In the genomic region with DNA sequence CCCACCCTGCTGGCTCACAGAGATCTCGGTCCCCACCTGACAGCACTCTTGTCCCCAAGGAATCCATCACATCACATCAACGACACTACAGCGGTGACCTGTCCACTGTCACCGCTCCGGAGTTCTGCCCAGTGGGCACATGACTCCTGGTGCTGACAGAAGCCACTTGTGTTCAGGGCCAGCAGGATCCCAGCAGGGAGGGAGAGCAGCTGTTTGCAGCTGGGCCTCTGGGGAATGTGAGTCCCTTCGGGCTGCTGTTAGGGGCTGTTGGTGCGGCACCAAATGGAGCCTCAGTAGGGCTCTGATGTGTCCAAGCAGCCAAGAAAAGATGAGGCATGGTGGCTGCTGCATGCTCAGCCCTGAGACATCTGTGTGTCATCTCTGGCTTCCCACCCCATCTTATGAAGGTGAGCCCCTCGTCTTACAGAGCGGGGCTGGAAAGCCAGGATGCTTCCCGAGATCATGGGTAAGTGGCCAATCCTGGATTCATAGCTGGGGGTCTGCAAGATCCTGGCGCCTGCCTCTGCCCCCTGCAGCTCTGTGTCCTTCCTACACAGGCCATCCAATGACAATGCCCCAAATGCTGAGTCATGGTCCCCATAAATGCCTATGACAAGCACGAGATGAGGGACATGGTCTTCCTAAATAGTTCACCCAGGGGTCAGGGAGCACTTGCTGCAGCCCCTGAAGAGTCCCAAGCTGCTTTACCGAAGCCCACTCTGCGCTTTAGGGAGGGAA, we compare ENCODE assay signal across 1 cellular context.
TF ChIP-seq lines count a peak whose summit lies in the region.

No MANE protein-coding gene starts in this region.

TF ChIP-seq in WTC11, 78 proteins besides CTCF, POLR2A, EP300 and RAD21 (continued from another document):
- TF ChIP-seq, protein P1, sequence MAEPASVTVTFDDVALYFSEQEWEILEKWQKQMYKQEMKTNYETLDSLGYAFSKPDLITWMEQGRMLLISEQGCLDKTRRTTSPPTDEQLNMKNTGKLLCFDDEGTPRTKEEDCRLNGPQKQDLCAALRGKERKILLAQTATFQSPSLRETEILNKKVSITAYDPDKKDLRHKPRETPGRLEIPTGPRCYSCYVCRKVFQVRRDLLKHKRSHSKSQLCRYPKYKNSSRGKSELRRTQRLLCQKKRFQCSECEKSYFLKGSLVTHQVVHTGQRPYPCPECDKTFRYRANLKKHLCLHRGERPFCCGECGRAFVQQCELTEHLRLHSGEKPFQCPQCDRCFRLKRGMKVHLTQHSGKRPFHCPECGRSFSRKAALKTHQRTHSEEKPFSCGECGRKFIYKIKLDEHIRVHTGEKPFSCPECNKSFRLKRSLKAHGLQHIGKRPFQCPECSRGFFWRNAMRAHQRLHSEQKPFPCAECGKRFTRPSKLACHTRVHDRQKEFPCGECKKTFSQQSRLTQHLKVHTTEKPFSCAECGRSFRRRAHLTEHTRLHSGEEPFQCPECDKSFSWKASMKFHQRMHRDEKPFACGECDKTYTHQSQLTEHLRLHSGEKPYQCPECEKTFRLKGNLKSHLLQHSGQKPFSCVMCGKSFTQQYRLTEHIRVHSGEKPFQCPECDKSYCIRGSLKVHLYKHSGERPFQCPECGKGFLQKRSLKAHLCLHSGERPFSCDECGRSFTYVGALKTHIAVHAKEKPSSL (CRISPR knock-in tag; conservative IDR thresholded peaks at IDR 0.05) = no peak
- TF ChIP-seq CREB1 (CRISPR knock-in tag; IDR thresholded peaks at IDR 0.05) (no peak), SP1 (CRISPR knock-in tag; conservative IDR thresholded peaks at IDR 0.05) (no peak), NR3C1 (CRISPR knock-in tag; conservative IDR thresholded peaks at IDR 0.05; ENCODE audit: low read depth) (no peak), ZNF219 (CRISPR knock-in tag; IDR thresholded peaks at IDR 0.05; ENCODE audit: borderline replicate concordance) (no peak), TEAD4 (CRISPR knock-in tag; IDR thresholded peaks at IDR 0.05) (no peak), NFATC4 (CRISPR knock-in tag; IDR thresholded peaks at IDR 0.05) (no peak), ZNF423 (CRISPR knock-in tag; IDR thresholded peaks at IDR 0.05) (no peak), HMGA2 (CRISPR knock-in tag; IDR thresholded peaks at IDR 0.05) (no peak), OVOL2 (CRISPR knock-in tag; IDR thresholded peaks at IDR 0.05; ENCODE audit: borderline replicate concordance) (no peak), SMAD3 (CRISPR knock-in tag; IDR thresholded peaks at IDR 0.05; ENCODE audit: borderline replicate concordance) (no peak)
- TF ChIP-seq, protein P2, sequence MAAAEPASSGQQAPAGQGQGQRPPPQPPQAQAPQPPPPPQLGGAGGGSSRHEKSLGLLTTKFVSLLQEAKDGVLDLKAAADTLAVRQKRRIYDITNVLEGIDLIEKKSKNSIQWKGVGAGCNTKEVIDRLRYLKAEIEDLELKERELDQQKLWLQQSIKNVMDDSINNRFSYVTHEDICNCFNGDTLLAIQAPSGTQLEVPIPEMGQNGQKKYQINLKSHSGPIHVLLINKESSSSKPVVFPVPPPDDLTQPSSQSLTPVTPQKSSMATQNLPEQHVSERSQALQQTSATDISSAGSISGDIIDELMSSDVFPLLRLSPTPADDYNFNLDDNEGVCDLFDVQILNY (CRISPR knock-in tag; IDR thresholded peaks at IDR 0.05) = no peak
- TF ChIP-seq, protein P3, sequence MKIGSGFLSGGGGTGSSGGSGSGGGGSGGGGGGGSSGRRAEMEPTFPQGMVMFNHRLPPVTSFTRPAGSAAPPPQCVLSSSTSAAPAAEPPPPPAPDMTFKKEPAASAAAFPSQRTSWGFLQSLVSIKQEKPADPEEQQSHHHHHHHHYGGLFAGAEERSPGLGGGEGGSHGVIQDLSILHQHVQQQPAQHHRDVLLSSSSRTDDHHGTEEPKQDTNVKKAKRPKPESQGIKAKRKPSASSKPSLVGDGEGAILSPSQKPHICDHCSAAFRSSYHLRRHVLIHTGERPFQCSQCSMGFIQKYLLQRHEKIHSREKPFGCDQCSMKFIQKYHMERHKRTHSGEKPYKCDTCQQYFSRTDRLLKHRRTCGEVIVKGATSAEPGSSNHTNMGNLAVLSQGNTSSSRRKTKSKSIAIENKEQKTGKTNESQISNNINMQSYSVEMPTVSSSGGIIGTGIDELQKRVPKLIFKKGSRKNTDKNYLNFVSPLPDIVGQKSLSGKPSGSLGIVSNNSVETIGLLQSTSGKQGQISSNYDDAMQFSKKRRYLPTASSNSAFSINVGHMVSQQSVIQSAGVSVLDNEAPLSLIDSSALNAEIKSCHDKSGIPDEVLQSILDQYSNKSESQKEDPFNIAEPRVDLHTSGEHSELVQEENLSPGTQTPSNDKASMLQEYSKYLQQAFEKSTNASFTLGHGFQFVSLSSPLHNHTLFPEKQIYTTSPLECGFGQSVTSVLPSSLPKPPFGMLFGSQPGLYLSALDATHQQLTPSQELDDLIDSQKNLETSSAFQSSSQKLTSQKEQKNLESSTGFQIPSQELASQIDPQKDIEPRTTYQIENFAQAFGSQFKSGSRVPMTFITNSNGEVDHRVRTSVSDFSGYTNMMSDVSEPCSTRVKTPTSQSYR (CRISPR knock-in tag; IDR thresholded peaks at IDR 0.05) = no peak
